ENCODE assay signal across 9 cellular contexts in the genomic region with DNA sequence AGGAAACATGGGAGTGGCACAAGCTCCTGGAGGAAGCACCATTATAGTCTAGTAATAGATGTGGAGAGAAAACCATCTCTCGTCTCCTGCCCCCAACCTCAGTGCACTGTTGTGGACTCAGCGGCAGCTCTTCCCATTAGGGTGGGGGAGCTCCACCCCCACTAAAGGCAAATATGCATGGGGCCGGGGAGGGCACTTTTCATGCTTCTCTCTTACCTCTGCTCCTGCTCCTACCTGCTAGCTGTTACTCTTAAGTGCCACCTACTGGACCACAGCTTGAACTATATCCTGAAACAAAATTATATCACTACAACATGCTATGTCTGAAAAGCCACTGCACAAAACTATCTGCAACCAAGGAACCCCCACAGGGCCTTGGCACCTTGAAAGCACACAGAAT.
A peak's percentile ranks its signal among the peaks of the same experiment; 100 is the strongest.
DNase-seq lines count a peak whose midpoint lies in the region; ATAC-seq and TF ChIP-seq lines count a peak whose summit lies in the region.
"Had no signal": no experiment of that assay in that cellular context is flagged by ENCODE, and none has a peak within 500 bp of the region (broad histone marks: within the 10 kb centered on the region; RNA-seq: fewer than 3 reads in every experiment).

No MANE protein-coding gene starts in this region.

- no peaks in the 10 kb centered on the region for H3K9me3 ChIP-seq in right lobe of liver
- H3K9me3 ChIP-seq in right cardiac atrium (ENCODE audit: control insufficient read depth, low read length) = no peaks in the 10 kb centered on the region

- H3K27ac Mint-ChIP-seq in WTC11 = no peak overlapping the region

- H3K27ac ChIP-seq in right lobe of liver = no peak overlapping the region
- no peak overlapping the region for H3K27ac ChIP-seq in right cardiac atrium (ENCODE audit: low read length)

- H3K36me3 ChIP-seq in right lobe of liver = no peaks in the 10 kb centered on the region

- H3K4me1 Mint-ChIP-seq in WTC11 = peaks cover 8% of the 10 kb centered on the region

- TF ChIP-seq POLR2A in right lobe of liver (IDR thresholded peaks at IDR 0.05) = no peak

- H3K4me3 Mint-ChIP-seq in WTC11 = no peak overlapping the region

- POLR2A ChIA-PET in WTC11 (lab: Charles Lee) = no interaction called here

- CTCF ChIA-PET in WTC11 (lab: Charles Lee) = interaction anchor here (0.7 to 1.5 kb wide), 16 partner anchors 8 to 1019 kb away, joined by 3 to 9 read pairs (median 4); partner anchors contain the start of gene DACH1

- ATAC-seq in WTC11 (peak; percentile 96), right lobe of liver (peak; percentile 26 to 54 (median 36)), HG02623 (IDR thresholded peaks at IDR 0.05; ENCODE audit: unreplicated experiment) (no peak), right cardiac atrium (no peak)

- H3K4me1 ChIP-seq in right lobe of liver (no peaks in the 10 kb centered on the region), right cardiac atrium (ENCODE audit: control insufficient read depth, insufficient read depth, low read length) (no peaks in the 10 kb centered on the region)

- H3K36me3 Mint-ChIP-seq in WTC11 = no peaks in the 10 kb centered on the region

- TF ChIP-seq CTCF in GM12872 (IDR thresholded peaks at IDR 0.05; ENCODE audit: insufficient read depth, low read depth, low read length) (peak; percentile 51), LNCaP clone FGC (IDR thresholded peaks at IDR 0.05; ENCODE audit: control insufficient read depth, extremely low read depth, insufficient read depth) (peak; percentile 43; the same call in 1 of the 2 replicates), WTC11 (IDR thresholded peaks at IDR 0.05) (peak; percentile 28; the same call in 1 of the 2 replicates), right lobe of liver (IDR thresholded peaks at IDR 0.05) (peak in 3 of 4 donors; percentile 15 to 30 (median 28))

- H3K27me3 Mint-ChIP-seq in WTC11 (ENCODE audit: low read depth) = no peaks in the 10 kb centered on the region

- peaks cover 28% of the 10 kb centered on the region for H3K9me3 Mint-ChIP-seq in WTC11

- DNase-seq in LNCaP clone FGC (ENCODE audit: low read depth) (no peak), WTC11 (ENCODE audit: low spot score) (peak; percentile 22), right lobe of liver (no peak), right cardiac atrium (no peak)
- no peak for DNase-seq in activated T-cell treated with anti-CD3 and anti-CD28 coated beads, Interleukin-2, amount 50 U/mL, for 48 hours
- no peak for DNase-seq in activated CD4-positive, alpha-beta T cell treated with anti-CD3 and anti-CD28 coated beads for 1 hour
- DNase-seq: effector CD8-positive, alpha-beta T cell had no signal

- 13% methylated on average over 3 of the region's 3 CpGs for WGBS in right lobe of liver (ENCODE audit: insufficient coverage, low coverage, low lambda C conversion rate, missing lambda C conversion rate)
- 19% methylated on average over 3 of the region's 3 CpGs for WGBS in right cardiac atrium

- intact Hi-C loops in right lobe of liver (cut with DNase I) (no loop called here), right cardiac atrium (cut with DNase I) (no loop called here)

- H3K27me3 ChIP-seq in right lobe of liver (no peaks in the 10 kb centered on the region), right cardiac atrium (ENCODE audit: control insufficient read depth, insufficient read depth) (no peaks in the 10 kb centered on the region)

- H3K4me3 ChIP-seq in LNCaP clone FGC (ENCODE audit: low read depth, low read length) (no peak overlapping the region), right lobe of liver (no peak overlapping the region), right cardiac atrium (ENCODE audit: low read length) (no peak overlapping the region)

TF ChIP-seq in WTC11, 78 proteins besides CTCF, POLR2A, EP300 and RAD21 (continues in another document):
- TF ChIP-seq CREB1 (CRISPR knock-in tag; IDR thresholded peaks at IDR 0.05) (no peak), ZNF425 (CRISPR knock-in tag; conservative IDR thresholded peaks at IDR 0.05) (no peak), AR (CRISPR knock-in tag; IDR thresholded peaks at IDR 0.05) (no peak), GABPB1 (CRISPR knock-in tag; IDR thresholded peaks at IDR 0.05) (no peak), NFATC4 (CRISPR knock-in tag; IDR thresholded peaks at IDR 0.05) (no peak), JAZF1 (CRISPR knock-in tag; IDR thresholded peaks at IDR 0.05) (no peak), CREM (CRISPR knock-in tag; IDR thresholded peaks at IDR 0.05) (no peak), PRRX2 (CRISPR knock-in tag; IDR thresholded peaks at IDR 0.05) (no peak), STAT6 (CRISPR knock-in tag; conservative IDR thresholded peaks at IDR 0.05; ENCODE audit: low read depth) (no peak), JUN (CRISPR knock-in tag; IDR thresholded peaks at IDR 0.05) (no peak), RELA (CRISPR knock-in tag; IDR thresholded peaks at IDR 0.05; ENCODE audit: borderline replicate concordance) (no peak), NR2C2 (CRISPR knock-in tag; IDR thresholded peaks at IDR 0.05) (no peak), TEAD1 (CRISPR knock-in tag; IDR thresholded peaks at IDR 0.05) (no peak), SMAD4 (CRISPR knock-in tag; IDR thresholded peaks at IDR 0.05) (no peak)
- TF ChIP-seq, protein P1, sequence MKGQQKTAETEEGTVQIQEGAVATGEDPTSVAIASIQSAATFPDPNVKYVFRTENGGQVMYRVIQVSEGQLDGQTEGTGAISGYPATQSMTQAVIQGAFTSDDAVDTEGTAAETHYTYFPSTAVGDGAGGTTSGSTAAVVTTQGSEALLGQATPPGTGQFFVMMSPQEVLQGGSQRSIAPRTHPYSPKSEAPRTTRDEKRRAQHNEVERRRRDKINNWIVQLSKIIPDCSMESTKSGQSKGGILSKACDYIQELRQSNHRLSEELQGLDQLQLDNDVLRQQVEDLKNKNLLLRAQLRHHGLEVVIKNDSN (CRISPR knock-in tag; IDR thresholded peaks at IDR 0.05) = no peak

Comparison
In these comparisons a context has a peak if more than half of its experiments do, and no peak if none do; other contexts are left out.
1. ATAC-seq: peak in WTC11 (single experiment) and right lobe of liver (4 of 4); none in HG02623 (single experiment) and right cardiac atrium (0 of 2).
2. Peak in every context shown above with its lines, with median percentiles within 50 percentile points of each other: CTCF ChIP-seq.